In genomic region chr10:102645741-102646609, GRCh38 we compare ENCODE assay signal across 1 cellular context.
A peak's percentile ranks its signal among the peaks of the same experiment; 100 is the strongest.
TF ChIP-seq lines count a peak whose summit lies in the region.

No MANE protein-coding gene starts in this region.

TF ChIP-seq in HEK293, 187 proteins besides CTCF, POLR2A, EP300 and RAD21 (continued from another document and continues in another):
- no peak; the same call in 1 of the 2 replicates for TF ChIP-seq ZNF639 (tag by site-specific recombination; IDR thresholded peaks at IDR 0.05)
- TF ChIP-seq ZBTB17 (tag by site-specific recombination; IDR thresholded peaks at IDR 0.05): peak; percentile 7; the same call in 1 of the 2 replicates
- TF ChIP-seq ZNF311 (tag by site-specific recombination; IDR thresholded peaks at IDR 0.05; ENCODE audit: borderline replicate concordance): no peak
- no peak for TF ChIP-seq ZNF555 (tag by site-specific recombination; conservative IDR thresholded peaks at IDR 0.05)
- TF ChIP-seq ZNF302 (tag by site-specific recombination; IDR thresholded peaks at IDR 0.05; ENCODE audit: low read depth): no peak
- TF ChIP-seq ZNF366 (tag by site-specific recombination; conservative IDR thresholded peaks at IDR 0.05): peak; percentile 27; the same call in 1 of the 2 replicates
- TF ChIP-seq MZF1 (tag by site-specific recombination; IDR thresholded peaks at IDR 0.05; ENCODE audit: borderline replicate concordance): peak; percentile 95
- TF ChIP-seq ZNF692 (tag by site-specific recombination; IDR thresholded peaks at IDR 0.05): 0 out of 2 replicates have a peak, but pooled peaks have one; percentile 38
- TF ChIP-seq ZNF488 (tag by site-specific recombination; IDR thresholded peaks at IDR 0.05): no peak
- TF ChIP-seq ZNF37A (tag by site-specific recombination; IDR thresholded peaks at IDR 0.05): no peak
- TF ChIP-seq ZNF239 (tag by site-specific recombination; IDR thresholded peaks at IDR 0.05): no peak
- TF ChIP-seq ZNF324 (tag by site-specific recombination; IDR thresholded peaks at IDR 0.05): peak; percentile 16; the same call in 1 of the 2 replicates
- no peak for TF ChIP-seq TSHZ1 (tag by site-specific recombination; IDR thresholded peaks at IDR 0.05; ENCODE audit: borderline replicate concordance)
- peak; percentile 35; the same call in 1 of the 2 replicates for TF ChIP-seq BCL11A (tag by site-specific recombination; IDR thresholded peaks at IDR 0.05; ENCODE audit: low read depth)
- TF ChIP-seq BCL11B (tag by site-specific recombination; IDR thresholded peaks at IDR 0.05; ENCODE audit: low read depth): no peak
- peak; percentile 48; the same call in 1 of the 2 replicates for TF ChIP-seq ZNF394 (tag by site-specific recombination; IDR thresholded peaks at IDR 0.05; ENCODE audit: borderline replicate concordance)
- no peak for TF ChIP-seq PRDM6 (tag by site-specific recombination; IDR thresholded peaks at IDR 0.05)
- TF ChIP-seq ZNF121 (tag by site-specific recombination; IDR thresholded peaks at IDR 0.05): no peak
- TF ChIP-seq ZNF157 (tag by site-specific recombination; IDR thresholded peaks at IDR 0.05): no peak
- TF ChIP-seq ZNF155 (tag by site-specific recombination; IDR thresholded peaks at IDR 0.05): no peak
- no peak for TF ChIP-seq HOXD13 (CRISPR knock-in tag; IDR thresholded peaks at IDR 0.05; ENCODE audit: borderline replicate concordance)
- TF ChIP-seq YY2 (tag by site-specific recombination; IDR thresholded peaks at IDR 0.05): no peak
- no peak for TF ChIP-seq ZNF518A (tag by site-specific recombination; conservative IDR thresholded peaks at IDR 0.05; ENCODE audit: low read depth)
- TF ChIP-seq ZNF391 (tag by site-specific recombination; IDR thresholded peaks at IDR 0.05; ENCODE audit: borderline replicate concordance, low read depth): peak; percentile 14; the same call in 1 of the 2 replicates
- TF ChIP-seq ZNF623 (tag by site-specific recombination; IDR thresholded peaks at IDR 0.05): no peak
- TF ChIP-seq REPIN1 (tag by site-specific recombination; IDR thresholded peaks at IDR 0.05; ENCODE audit: low read depth): 0 out of 2 replicates have a peak, but pooled peaks have one; percentile 32
- TF ChIP-seq ZNF473 (tag by site-specific recombination; IDR thresholded peaks at IDR 0.05): no peak
- no peak for TF ChIP-seq ZBTB26 (tag by site-specific recombination; optimal IDR thresholded peaks at IDR 0.05)
- no peak for TF ChIP-seq HOXC10 (CRISPR knock-in tag; IDR thresholded peaks at IDR 0.05)
- no peak for TF ChIP-seq ZNF354C (tag by site-specific recombination; IDR thresholded peaks at IDR 0.05; ENCODE audit: borderline replicate concordance, low read depth)
- no peak for TF ChIP-seq ZNF626 (tag by site-specific recombination; IDR thresholded peaks at IDR 0.05)
- no peak for TF ChIP-seq ZNF16 (tag by site-specific recombination; IDR thresholded peaks at IDR 0.05; ENCODE audit: low read depth)
- no peak for TF ChIP-seq MEIS1 (CRISPR knock-in tag; IDR thresholded peaks at IDR 0.05; ENCODE audit: borderline replicate concordance)
- TF ChIP-seq ZBTB11 (tag by site-specific recombination; conservative IDR thresholded peaks at IDR 0.05; ENCODE audit: low read depth): peak; percentile 56; the same call in 1 of the 2 replicates
- TF ChIP-seq IKZF3 (tag by site-specific recombination; IDR thresholded peaks at IDR 0.05): peak; percentile 40; the same call in 1 of the 2 replicates
- TF ChIP-seq GLI4 (tag by site-specific recombination; IDR thresholded peaks at IDR 0.05): no peak
- TF ChIP-seq ZNF433 (tag by site-specific recombination; IDR thresholded peaks at IDR 0.05; ENCODE audit: low read depth): no peak
- TF ChIP-seq SP7 (tag by site-specific recombination; IDR thresholded peaks at IDR 0.05): peak; percentile 96
- no peak for TF ChIP-seq ZNF768 (tag by site-specific recombination; IDR thresholded peaks at IDR 0.05)
- TF ChIP-seq INSM2 (tag by site-specific recombination; IDR thresholded peaks at IDR 0.05): no peak
